Comparison of ENCODE assay signal across 34 cellular contexts in genomic region chrX:23380581-23380980, GRCh38. TPM values are rescaled to one million over a fixed set of nuclear protein-coding genes. Genes with fewer than 3 reads are reported as not detected.
"Had no signal": no experiment of that assay in that cellular context is flagged by ENCODE, and none has a peak within 500 bp of the region (broad histone marks: within the 10 kb centered on the region; RNA-seq: fewer than 3 reads in every experiment).

No MANE protein-coding gene starts in this region.

- H3K4me3 ChIP-seq: adrenal gland, gastroesophageal sphincter, hepatocyte, ovary, sigmoid colon, tibial artery, upper lobe of right lung had no signal

- DNase-seq: activated CD4-positive, alpha-beta T cell treated with anti-CD3 and anti-CD28 coated beads for 48 hours; activated CD4-positive, alpha-beta T cell treated with anti-CD3 and anti-CD28 coated beads, Interleukin-2, amount 50 U/mL, for 48 hours; activated CD8-positive, alpha-beta memory T cell treated with anti-CD3 and anti-CD28 coated beads for 24 hours; activated effector memory CD4-positive, alpha-beta T cell treated with anti-CD3 and anti-CD28 coated beads, Interleukin-2, amount 50 U/mL, for 16 hours; activated naive CD4-positive, alpha-beta T cell treated with anti-CD3 and anti-CD28 coated beads for 36 hours; activated naive CD8-positive, alpha-beta T cell treated with anti-CD3 and anti-CD28 coated beads for 36 hours; activated T-cell treated with anti-CD3 and anti-CD28 coated beads, Interleukin-2, amount 50 U/mL, for 1 hour; adrenal gland; aorta; cortex of kidney; effector memory CD8-positive, alpha-beta T cell; mammary epithelial cell; midbrain; naive thymus-derived CD4-positive, alpha-beta T cell; ovary; sigmoid colon; small intestine; stimulated activated CD4-positive, alpha-beta T cell treated with anti-CD3 and anti-CD28 coated beads, Interleukin-4, amount 100 ng/mL, for 4 hours; stimulated activated CD8-positive, alpha-beta memory T cell treated with anti-CD3 and anti-CD28 coated beads, Interleukin-4, amount 100 ng/mL, for 48 hours; stimulated activated naive CD8-positive, alpha-beta T cell treated with anti-CD3 and anti-CD28 coated beads, Interleukin-15, amount 100 ng/mL, for 72 hours; tibial artery; upper lobe of right lung had no signal

- H3K4me2 ChIP-seq: hepatocyte had no signal

- H3K4me1 ChIP-seq: adrenal gland, upper lobe of right lung had no signal

- H3K27me3 Mint-ChIP-seq: brain, progenitor cell of endocrine pancreas had no signal

- H3K4me3 Mint-ChIP-seq: activated naive CD4-positive, alpha-beta T cell treated with anti-CD3 and anti-CD28 coated beads for 36 hours; activated naive CD8-positive, alpha-beta T cell treated with anti-CD3 and anti-CD28 coated beads for 36 hours; activated T-helper 1 cell treated with anti-CD3 and anti-CD28 coated beads, Interleukin-12 subunit alpha, Interleukin-12 subunit beta, Interleukin-2, Interleukin-4 antibody, amounts not matched to agents 30 ng/mL and 10 ng/mL and 1 ng/mL, durations not matched to agents 14 hours and 24 hours and 36 hours; brain; effector memory CD8-positive, alpha-beta T cell; stimulated activated memory B cell treated with anti-CD40 and anti-IgM and Interleukin-4, amounts not matched to agents 10 μg/mL and 1 μg/mL and 100 μg/mL, for 72 hours; stimulated activated naive CD8-positive, alpha-beta T cell treated with anti-CD3 and anti-CD28 coated beads, Interleukin-15, amount 100 ng/mL, for 72 hours had no signal

- ATAC-seq: activated CD4-positive, CD25-positive, alpha-beta regulatory T cell treated with anti-CD3 and anti-CD28 coated beads, Interleukin-2, amount 50 U/mL, for 24 hours; effector memory CD8-positive, alpha-beta T cell; gastroesophageal sphincter; naive thymus-derived CD4-positive, alpha-beta T cell; stimulated activated memory B cell treated with anti-CD40 and anti-IgM and Interleukin-4, amounts not matched to agents 10 μg/mL and 1 μg/mL and 100 μg/mL, for 72 hours; stimulated activated naive CD8-positive, alpha-beta T cell treated with anti-CD3 and anti-CD28 coated beads, Interleukin-15, amount 100 ng/mL, for 72 hours; upper lobe of right lung had no signal

- H3K79me2 ChIP-seq: hepatocyte had no signal

- H2AFZ ChIP-seq: hepatocyte had no signal

- H3K27ac ChIP-seq: adrenal gland, hepatocyte, ovary, tibial artery, upper lobe of right lung, VCaP had no signal

- H3K27ac Mint-ChIP-seq: activated naive CD4-positive, alpha-beta T cell treated with anti-CD3 and anti-CD28 coated beads for 36 hours; activated naive CD8-positive, alpha-beta T cell treated with anti-CD3 and anti-CD28 coated beads for 36 hours; activated T-helper 1 cell treated with anti-CD3 and anti-CD28 coated beads, Interleukin-12 subunit alpha, Interleukin-12 subunit beta, Interleukin-2, Interleukin-4 antibody, amounts not matched to agents 30 ng/mL and 10 ng/mL and 1 ng/mL, durations not matched to agents 14 hours and 24 hours and 36 hours; brain; effector memory CD8-positive, alpha-beta T cell; naive thymus-derived CD4-positive, alpha-beta T cell; progenitor cell of endocrine pancreas; stimulated activated memory B cell treated with anti-CD40 and anti-IgM and Interleukin-4, amounts not matched to agents 10 μg/mL and 1 μg/mL and 100 μg/mL, for 72 hours; stimulated activated naive CD8-positive, alpha-beta T cell treated with anti-CD3 and anti-CD28 coated beads, Interleukin-15, amount 100 ng/mL, for 72 hours had no signal

- H3K9me3 ChIP-seq: adrenal gland, gastroesophageal sphincter, ovary, sigmoid colon, tibial artery, upper lobe of right lung had no signal

- H3K9me3 Mint-ChIP-seq: activated naive CD4-positive, alpha-beta T cell treated with anti-CD3 and anti-CD28 coated beads for 36 hours; activated naive CD8-positive, alpha-beta T cell treated with anti-CD3 and anti-CD28 coated beads for 36 hours; activated T-helper 1 cell treated with anti-CD3 and anti-CD28 coated beads, Interleukin-12 subunit alpha, Interleukin-12 subunit beta, Interleukin-2, Interleukin-4 antibody, amounts not matched to agents 30 ng/mL and 10 ng/mL and 1 ng/mL, durations not matched to agents 14 hours and 24 hours and 36 hours; brain; effector memory CD8-positive, alpha-beta T cell; stimulated activated memory B cell treated with anti-CD40 and anti-IgM and Interleukin-4, amounts not matched to agents 10 μg/mL and 1 μg/mL and 100 μg/mL, for 72 hours; stimulated activated naive CD8-positive, alpha-beta T cell treated with anti-CD3 and anti-CD28 coated beads, Interleukin-15, amount 100 ng/mL, for 72 hours had no signal

- H3K27me3 ChIP-seq: gastroesophageal sphincter, hepatocyte, ovary, sigmoid colon, tibial artery, upper lobe of right lung had no signal

- H3K36me3 Mint-ChIP-seq: activated naive CD8-positive, alpha-beta T cell treated with anti-CD3 and anti-CD28 coated beads for 36 hours; brain; naive thymus-derived CD4-positive, alpha-beta T cell; stimulated activated memory B cell treated with anti-CD40 and anti-IgM and Interleukin-4, amounts not matched to agents 10 μg/mL and 1 μg/mL and 100 μg/mL, for 72 hours had no signal

- H3K36me3 ChIP-seq: adrenal gland, gastroesophageal sphincter, ovary, sigmoid colon, tibial artery, upper lobe of right lung had no signal

RNA-seq across cellular contexts. Expression of gene PTCHD1, which starts 45.9 kb away (rescaled TPM):
- total RNA-seq: activated naive CD4-positive, alpha-beta T cell treated with anti-CD3 and anti-CD28 coated beads for 36 hours; activated naive CD8-positive, alpha-beta T cell treated with anti-CD3 and anti-CD28 coated beads for 36 hours; activated T-helper 1 cell treated with anti-CD3 and anti-CD28 coated beads, Interleukin-12 subunit alpha, Interleukin-12 subunit beta, Interleukin-2, Interleukin-4 antibody, amounts not matched to agents 30 ng/mL and 10 ng/mL and 1 ng/mL, durations not matched to agents 14 hours and 24 hours and 36 hours; endothelial cell of umbilical vein; fibroblast of lung; fibroblast of villous mesenchyme; mammary epithelial cell; naive thymus-derived CD4-positive, alpha-beta T cell; T-helper 1 cell treated with Interleukin-12 subunit alpha and Interleukin-12 subunit beta and Interleukin-4 antibody, amounts not matched to agents 30 ng/mL and 1 ng/mL, for 36 hours had no signal
- polyA plus RNA-seq: endothelial cell of umbilical vein; mammary epithelial cell; naive thymus-derived CD4-positive, alpha-beta T cell had no signal
